In genomic region chr16:87093804-87094203, GRCh38 we compare ENCODE assay signal across 11 cellular contexts.
A peak's percentile ranks its signal among the peaks of the same experiment; 100 is the strongest.
DNase-seq lines count a peak whose midpoint lies in the region; ATAC-seq and TF ChIP-seq lines count a peak whose summit lies in the region.
"Had no signal": no experiment of that assay in that cellular context is flagged by ENCODE, and none has a peak within 500 bp of the region (broad histone marks: within the 10 kb centered on the region; RNA-seq: fewer than 3 reads in every experiment).

No MANE protein-coding gene starts in this region.

- TF ChIP-seq CTCF in WTC11 (IDR thresholded peaks at IDR 0.05): no peak
- no peak for TF ChIP-seq CTCF in neural progenitor cell (IDR thresholded peaks at IDR 0.05)
- TF ChIP-seq CTCF in Calu3 (IDR thresholded peaks at IDR 0.05; ENCODE audit: unreplicated experiment): no peak

- BruUV-seq in Calu3 (replicated peaks; lab: Mats Ljungman, UMichigan): no TSS peak

- peak overlapping the region; percentile 40 for H3K4me2 ChIP-seq in neural progenitor cell
- H3K4me2 ChIP-seq: BLaER1 treated with 17β-estradiol and CSF1 and Interleukin-3, amounts not matched to agents 10 nM and 100 nM had no signal

- no peak overlapping the region for H3K4me3 ChIP-seq in iPS-15b (ENCODE audit: low read depth, low read length)
- H3K4me3 ChIP-seq in neural progenitor cell: no peak overlapping the region
- H3K4me3 ChIP-seq: BLaER1 treated with 17β-estradiol and CSF1 and Interleukin-3, amounts not matched to agents 10 nM and 100 nM; HAP-1 had no signal

- H4K20me1 ChIP-seq in neural progenitor cell (ENCODE audit: low read depth): no peaks in the 10 kb centered on the region
- H4K20me1 ChIP-seq: BLaER1 treated with 17β-estradiol and CSF1 and Interleukin-3, amounts not matched to agents 10 nM and 100 nM had no signal

- ATAC-seq in WTC11: peak; percentile 20; the same call in 1 of the 2 replicates
- ATAC-seq: CD8-positive, alpha-beta T cell had no signal

- POLR2A ChIA-PET in WTC11 (lab: Charles Lee): no interaction called here

- DNase-seq in WTC11 (ENCODE audit: low spot score) (no peak), neural progenitor cell (ENCODE audit: low spot score) (no peak), Calu3 (no peak), amygdala (lab: John Stamatoyannopoulos, UW) (no peak), MV-4-11 (lab: John Stamatoyannopoulos, UW) (no peak)
- DNase-seq: CD8-positive, alpha-beta T cell; GOT3 had no signal

- H3K36me3 Mint-ChIP-seq in WTC11: no peaks in the 10 kb centered on the region
- no peaks in the 10 kb centered on the region for H3K36me3 Mint-ChIP-seq in neural progenitor cell
- H3K36me3 Mint-ChIP-seq in Calu3 (ENCODE audit: insufficient read depth, unreplicated experiment): no peaks in the 10 kb centered on the region
- H3K36me3 Mint-ChIP-seq: CD8-positive, alpha-beta T cell had no signal

- CTCF ChIA-PET in WTC11 (lab: Charles Lee): interaction anchor here (2.1 kb wide), 1 partner anchor 17 kb away, joined by 9 read pairs; no protein-coding TSS in a partner anchor
- CTCF ChIA-PET in Calu3 (lab: Charles Lee): no interaction called here

- H3K36me3 ChIP-seq in iPS-15b (ENCODE audit: control insufficient read depth, insufficient read depth, low read length) (no peaks in the 10 kb centered on the region), neural progenitor cell (no peaks in the 10 kb centered on the region)
- H3K36me3 ChIP-seq: BLaER1 treated with 17β-estradiol and CSF1 and Interleukin-3, amounts not matched to agents 10 nM and 100 nM; HAP-1 had no signal

- no peaks in the 10 kb centered on the region for H3K9me3 ChIP-seq in iPS-15b (ENCODE audit: control insufficient read depth, insufficient read depth, low read length)
- no peaks in the 10 kb centered on the region for H3K9me3 ChIP-seq in neural progenitor cell (ENCODE audit: low read depth)
- H3K9me3 ChIP-seq: HAP-1 had no signal

- H3K27ac Mint-ChIP-seq in WTC11 (no peak overlapping the region), neural progenitor cell (no peak overlapping the region), Calu3 (ENCODE audit: unreplicated experiment) (no peak overlapping the region)
- H3K27ac Mint-ChIP-seq: B cell; CD8-positive, alpha-beta T cell had no signal

- H3K9ac ChIP-seq in iPS-15b (ENCODE audit: low read depth, low read length) (peak overlapping the region; percentile 3), neural progenitor cell (no peak overlapping the region)
- H3K9ac ChIP-seq: BLaER1 treated with 17β-estradiol and CSF1 and Interleukin-3, amounts not matched to agents 10 nM and 100 nM had no signal

- peaks cover 8% of the 10 kb centered on the region for H3F3A ChIP-seq in neural progenitor cell (ENCODE audit: low read depth)

- H3K4me3 Mint-ChIP-seq in WTC11 (no peak overlapping the region), neural progenitor cell (no peak overlapping the region), Calu3 (ENCODE audit: low read depth, unreplicated experiment) (no peak overlapping the region)
- H3K4me3 Mint-ChIP-seq: B cell; CD8-positive, alpha-beta T cell had no signal

- intact Hi-C loops in Calu3 (cut with micrococcal nuclease; ENCODE audit: unreplicated experiment): no loop called here

- no peaks in the 10 kb centered on the region for H3K79me2 ChIP-seq in neural progenitor cell (ENCODE audit: low read depth)

- H3K27ac ChIP-seq in neural progenitor cell: no peak overlapping the region
- H3K27ac ChIP-seq: BLaER1 treated with 17β-estradiol and CSF1 and Interleukin-3, amounts not matched to agents 10 nM and 100 nM had no signal

- H2AFZ ChIP-seq in neural progenitor cell (replicated peaks): peak overlapping the region; percentile 93

- H3K4me1 ChIP-seq in iPS-15b (ENCODE audit: control insufficient read depth, insufficient read depth, low read length) (peaks cover 8% of the 10 kb centered on the region), neural progenitor cell (peaks cover 25% of the 10 kb centered on the region)

- H3K27me3 Mint-ChIP-seq in WTC11 (ENCODE audit: low read depth) (no peaks in the 10 kb centered on the region; the same call in 1 of the 2 replicates), neural progenitor cell (ENCODE audit: insufficient read depth, low read depth) (peaks cover 2% of the 10 kb centered on the region), Calu3 (ENCODE audit: unreplicated experiment) (peaks cover 94% of the 10 kb centered on the region)

- H3K27me3 ChIP-seq in iPS-15b (ENCODE audit: control insufficient read depth, insufficient read depth, low read length) (no peaks in the 10 kb centered on the region), neural progenitor cell (no peaks in the 10 kb centered on the region)
- H3K27me3 ChIP-seq: BLaER1 treated with 17β-estradiol and CSF1 and Interleukin-3, amounts not matched to agents 10 nM and 100 nM had no signal

- no peaks in the 10 kb centered on the region for H3K9me3 Mint-ChIP-seq in WTC11
- H3K9me3 Mint-ChIP-seq in neural progenitor cell: no peaks in the 10 kb centered on the region
- H3K9me3 Mint-ChIP-seq in Calu3 (ENCODE audit: low read depth, unreplicated experiment): no peaks in the 10 kb centered on the region
- H3K9me3 Mint-ChIP-seq: CD8-positive, alpha-beta T cell had no signal

- H3K4me1 Mint-ChIP-seq in WTC11 (peaks cover 21% of the 10 kb centered on the region), neural progenitor cell (peaks cover 16% of the 10 kb centered on the region), Calu3 (ENCODE audit: low read depth, unreplicated experiment) (no peaks in the 10 kb centered on the region)
- H3K4me1 Mint-ChIP-seq: B cell had no signal

TF ChIP-seq in WTC11, 78 proteins besides CTCF, POLR2A, EP300 and RAD21 (continues in another document):
- TF ChIP-seq FOXP1 (CRISPR knock-in tag; IDR thresholded peaks at IDR 0.05; ENCODE audit: borderline replicate concordance) (no peak), FOXJ3 (CRISPR knock-in tag; IDR thresholded peaks at IDR 0.05; ENCODE audit: borderline replicate concordance) (no peak), TP53 (CRISPR knock-in tag; IDR thresholded peaks at IDR 0.05) (no peak), ZBTB43 (CRISPR knock-in tag; IDR thresholded peaks at IDR 0.05) (no peak), E2F1 (CRISPR knock-in tag; IDR thresholded peaks at IDR 0.05) (no peak), ZSCAN18 (CRISPR knock-in tag; IDR thresholded peaks at IDR 0.05) (no peak), EMX1 (CRISPR knock-in tag; IDR thresholded peaks at IDR 0.05) (no peak), OVOL2 (CRISPR knock-in tag; IDR thresholded peaks at IDR 0.05; ENCODE audit: borderline replicate concordance) (no peak), NR3C1 (CRISPR knock-in tag; conservative IDR thresholded peaks at IDR 0.05; ENCODE audit: low read depth) (no peak), MYBL2 (CRISPR knock-in tag; IDR thresholded peaks at IDR 0.05) (no peak), GABPB1 (CRISPR knock-in tag; IDR thresholded peaks at IDR 0.05) (no peak), ZBTB21 (CRISPR knock-in tag; IDR thresholded peaks at IDR 0.05; ENCODE audit: borderline replicate concordance) (no peak)
- TF ChIP-seq, protein P1, sequence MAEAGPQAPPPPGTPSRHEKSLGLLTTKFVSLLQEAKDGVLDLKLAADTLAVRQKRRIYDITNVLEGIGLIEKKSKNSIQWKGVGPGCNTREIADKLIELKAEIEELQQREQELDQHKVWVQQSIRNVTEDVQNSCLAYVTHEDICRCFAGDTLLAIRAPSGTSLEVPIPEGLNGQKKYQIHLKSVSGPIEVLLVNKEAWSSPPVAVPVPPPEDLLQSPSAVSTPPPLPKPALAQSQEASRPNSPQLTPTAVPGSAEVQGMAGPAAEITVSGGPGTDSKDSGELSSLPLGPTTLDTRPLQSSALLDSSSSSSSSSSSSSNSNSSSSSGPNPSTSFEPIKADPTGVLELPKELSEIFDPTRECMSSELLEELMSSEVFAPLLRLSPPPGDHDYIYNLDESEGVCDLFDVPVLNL (CRISPR knock-in tag; IDR thresholded peaks at IDR 0.05; ENCODE audit: borderline replicate concordance, low read depth): no peak
